11 cellular contexts compared by ENCODE assay signal in the genomic region with DNA sequence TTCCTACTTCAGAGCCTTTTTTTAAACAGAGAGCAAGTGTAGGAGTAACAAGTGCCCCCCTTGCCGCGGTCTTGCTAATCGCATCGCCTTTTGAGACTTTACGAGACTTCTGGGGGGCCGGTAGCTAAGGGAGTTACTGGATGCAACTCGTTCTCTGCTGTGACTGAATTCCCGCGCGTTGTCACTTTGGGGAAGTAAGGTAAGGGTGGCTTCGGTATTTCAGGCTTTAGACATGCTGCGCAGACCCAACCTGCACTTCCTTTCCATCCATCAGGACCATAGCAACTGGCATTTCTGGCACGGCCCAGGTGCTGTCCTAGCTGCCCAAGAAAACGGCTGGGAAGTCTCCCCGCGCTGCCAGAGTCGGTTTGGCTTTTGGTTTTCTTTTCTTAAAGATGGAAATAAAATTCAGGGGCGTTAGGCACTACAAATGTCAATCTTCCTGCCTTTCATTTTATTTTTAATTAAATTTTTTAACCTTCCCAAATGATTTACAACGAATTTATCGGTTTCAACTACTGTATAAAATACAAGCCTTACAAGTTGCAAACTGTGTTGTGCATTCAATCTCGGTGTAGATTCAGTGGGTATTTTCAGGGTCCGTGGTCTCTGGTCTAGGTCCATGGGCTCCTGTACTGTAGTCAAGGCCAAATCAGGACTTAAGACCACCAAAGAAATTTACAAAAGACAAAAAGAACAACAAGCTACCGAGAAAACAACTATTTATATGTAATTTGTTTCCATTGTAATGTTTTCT. TPM values are rescaled to one million over a fixed set of nuclear protein-coding genes. Genes with fewer than 3 reads are reported as not detected.
DNase-seq lines count a peak whose midpoint lies in the region; ATAC-seq and TF ChIP-seq lines count a peak whose summit lies in the region.
"Had no signal": no experiment of that assay in that cellular context is flagged by ENCODE, and none has a peak within 500 bp of the region (broad histone marks: within the 10 kb centered on the region; RNA-seq: fewer than 3 reads in every experiment).

No MANE protein-coding gene starts in this region.

- 0 out of 2 replicates have a peak, but pooled peaks cover 4% of the 10 kb centered on the region for H4K20me1 ChIP-seq in GM23338 (replicated peaks; ENCODE audit: insufficient read depth)

- peaks cover 24% of the 10 kb centered on the region for H3F3A ChIP-seq in GM23338 (replicated peaks; ENCODE audit: low read depth)

- peak overlapping the region; percentile 83 for H3K4me3 Mint-ChIP-seq in GM23338

- H3K9me3 ChIP-seq in ascending aorta: no peaks in the 10 kb centered on the region

- no peak overlapping the region for H3K27ac Mint-ChIP-seq in GM23338

- intact Hi-C loops in ascending aorta (cut with DNase I) (loop anchor here (5.0 kb wide), 4 partner anchors 83 to 697 kb away; partner anchors contain the start of gene SKIL), dorsolateral prefrontal cortex (cut with DNase I) (loop anchor here (5.0 to 10.0 kb wide), 3 partner anchors 435 to 795 kb away; no protein-coding TSS in a partner anchor)

- H3K9me2 ChIP-seq in GM23338 (ENCODE audit: insufficient read depth): no peaks in the 10 kb centered on the region

- no peaks in the 10 kb centered on the region for H3K79me2 ChIP-seq in GM23338 (replicated peaks; ENCODE audit: insufficient read depth)

- H3K4me3 ChIP-seq in GM23338 (peak overlapping the region; percentile 61), ascending aorta (peak overlapping the region; percentile 69 to 76), iPS-11a (ENCODE audit: low read depth, low read length) (peak overlapping the region; percentile 17), dorsolateral prefrontal cortex (peak overlapping the region in 26 of 59 donors; percentile 2 to 77 (median 68))

- DNase-seq in GM23338 (ENCODE audit: low spot score) (peak; percentile 71), ascending aorta (ENCODE audit: low spot score in 2 of 2) (no peak), retina (peak; percentile 65), dorsolateral prefrontal cortex (no peak), midbrain (lab: John Stamatoyannopoulos, UW) (no peak), NCI-H524 treated with DMSO at 0.1 percent for 48 hours (lab: John Stamatoyannopoulos, UW) (no peak)
- DNase-seq: activated T-cell treated with anti-CD3 and anti-CD28 coated beads, Interleukin-2, amount 50 U/mL, for 1 hour; NCI-H345 had no signal

- H3K27me3 ChIP-seq in GM23338 (ENCODE audit: insufficient read depth): peaks cover 84% of the 10 kb centered on the region
- no peaks in the 10 kb centered on the region for H3K27me3 ChIP-seq in ascending aorta
- peaks cover 18 to 86% (median 73%) of the 10 kb centered on the region in 45 donors for H3K27me3 ChIP-seq in dorsolateral prefrontal cortex

- H3K9me3 Mint-ChIP-seq in GM23338: peaks cover 2% of the 10 kb centered on the region; the same call in 2 of the 3 replicates

- H3K36me3 Mint-ChIP-seq in GM23338 (ENCODE audit: low read depth): no peaks in the 10 kb centered on the region

- H3K27ac ChIP-seq in GM23338 (ENCODE audit: low read depth) (no peak overlapping the region), ascending aorta (peak overlapping the region; percentile 96 to 97), dorsolateral prefrontal cortex (peak overlapping the region in 19 of 59 donors; percentile 1 to 76 (median 45))

- H3K27me3 Mint-ChIP-seq in GM23338 (ENCODE audit: insufficient read depth, low read depth, poor library complexity): peaks cover 70% of the 10 kb centered on the region

- peak overlapping the region; percentile 99 for H3K4me2 ChIP-seq in GM23338

- TF ChIP-seq CTCF in GM23338 (conservative IDR thresholded peaks at IDR 0.05; ENCODE audit: low read depth in 2 of 2) (no peak), ascending aorta (IDR thresholded peaks at IDR 0.05) (no peak), dorsolateral prefrontal cortex (IDR thresholded peaks at IDR 0.05 in 54 of 56, conservative IDR thresholded peaks at IDR 0.05 in 2 of 56; ENCODE audit: low read depth in 1 of 56, partially characterized antibody in 56 of 56) (no peak)

- no peak for ATAC-seq in GM23338
- ATAC-seq in HG02884 (IDR thresholded peaks at IDR 0.05; ENCODE audit: unreplicated experiment): no peak

- H3K4me1 ChIP-seq in GM23338 (ENCODE audit: insufficient read depth) (peaks cover 70% of the 10 kb centered on the region), ascending aorta (peaks cover 0 to 7% of the 10 kb centered on the region in 2 donors)

- H3K36me3 ChIP-seq in GM23338 (ENCODE audit: insufficient read depth): no peaks in the 10 kb centered on the region
- no peaks in the 10 kb centered on the region for H3K36me3 ChIP-seq in ascending aorta

- H3K4me1 Mint-ChIP-seq in GM23338: peaks cover 58% of the 10 kb centered on the region

- peak overlapping the region; percentile 77 for H2AFZ ChIP-seq in GM23338

TF ChIP-seq in GM23338, 12 proteins besides CTCF, POLR2A, EP300 and RAD21 (continues in another document):
- TF ChIP-seq, protein P1, sequence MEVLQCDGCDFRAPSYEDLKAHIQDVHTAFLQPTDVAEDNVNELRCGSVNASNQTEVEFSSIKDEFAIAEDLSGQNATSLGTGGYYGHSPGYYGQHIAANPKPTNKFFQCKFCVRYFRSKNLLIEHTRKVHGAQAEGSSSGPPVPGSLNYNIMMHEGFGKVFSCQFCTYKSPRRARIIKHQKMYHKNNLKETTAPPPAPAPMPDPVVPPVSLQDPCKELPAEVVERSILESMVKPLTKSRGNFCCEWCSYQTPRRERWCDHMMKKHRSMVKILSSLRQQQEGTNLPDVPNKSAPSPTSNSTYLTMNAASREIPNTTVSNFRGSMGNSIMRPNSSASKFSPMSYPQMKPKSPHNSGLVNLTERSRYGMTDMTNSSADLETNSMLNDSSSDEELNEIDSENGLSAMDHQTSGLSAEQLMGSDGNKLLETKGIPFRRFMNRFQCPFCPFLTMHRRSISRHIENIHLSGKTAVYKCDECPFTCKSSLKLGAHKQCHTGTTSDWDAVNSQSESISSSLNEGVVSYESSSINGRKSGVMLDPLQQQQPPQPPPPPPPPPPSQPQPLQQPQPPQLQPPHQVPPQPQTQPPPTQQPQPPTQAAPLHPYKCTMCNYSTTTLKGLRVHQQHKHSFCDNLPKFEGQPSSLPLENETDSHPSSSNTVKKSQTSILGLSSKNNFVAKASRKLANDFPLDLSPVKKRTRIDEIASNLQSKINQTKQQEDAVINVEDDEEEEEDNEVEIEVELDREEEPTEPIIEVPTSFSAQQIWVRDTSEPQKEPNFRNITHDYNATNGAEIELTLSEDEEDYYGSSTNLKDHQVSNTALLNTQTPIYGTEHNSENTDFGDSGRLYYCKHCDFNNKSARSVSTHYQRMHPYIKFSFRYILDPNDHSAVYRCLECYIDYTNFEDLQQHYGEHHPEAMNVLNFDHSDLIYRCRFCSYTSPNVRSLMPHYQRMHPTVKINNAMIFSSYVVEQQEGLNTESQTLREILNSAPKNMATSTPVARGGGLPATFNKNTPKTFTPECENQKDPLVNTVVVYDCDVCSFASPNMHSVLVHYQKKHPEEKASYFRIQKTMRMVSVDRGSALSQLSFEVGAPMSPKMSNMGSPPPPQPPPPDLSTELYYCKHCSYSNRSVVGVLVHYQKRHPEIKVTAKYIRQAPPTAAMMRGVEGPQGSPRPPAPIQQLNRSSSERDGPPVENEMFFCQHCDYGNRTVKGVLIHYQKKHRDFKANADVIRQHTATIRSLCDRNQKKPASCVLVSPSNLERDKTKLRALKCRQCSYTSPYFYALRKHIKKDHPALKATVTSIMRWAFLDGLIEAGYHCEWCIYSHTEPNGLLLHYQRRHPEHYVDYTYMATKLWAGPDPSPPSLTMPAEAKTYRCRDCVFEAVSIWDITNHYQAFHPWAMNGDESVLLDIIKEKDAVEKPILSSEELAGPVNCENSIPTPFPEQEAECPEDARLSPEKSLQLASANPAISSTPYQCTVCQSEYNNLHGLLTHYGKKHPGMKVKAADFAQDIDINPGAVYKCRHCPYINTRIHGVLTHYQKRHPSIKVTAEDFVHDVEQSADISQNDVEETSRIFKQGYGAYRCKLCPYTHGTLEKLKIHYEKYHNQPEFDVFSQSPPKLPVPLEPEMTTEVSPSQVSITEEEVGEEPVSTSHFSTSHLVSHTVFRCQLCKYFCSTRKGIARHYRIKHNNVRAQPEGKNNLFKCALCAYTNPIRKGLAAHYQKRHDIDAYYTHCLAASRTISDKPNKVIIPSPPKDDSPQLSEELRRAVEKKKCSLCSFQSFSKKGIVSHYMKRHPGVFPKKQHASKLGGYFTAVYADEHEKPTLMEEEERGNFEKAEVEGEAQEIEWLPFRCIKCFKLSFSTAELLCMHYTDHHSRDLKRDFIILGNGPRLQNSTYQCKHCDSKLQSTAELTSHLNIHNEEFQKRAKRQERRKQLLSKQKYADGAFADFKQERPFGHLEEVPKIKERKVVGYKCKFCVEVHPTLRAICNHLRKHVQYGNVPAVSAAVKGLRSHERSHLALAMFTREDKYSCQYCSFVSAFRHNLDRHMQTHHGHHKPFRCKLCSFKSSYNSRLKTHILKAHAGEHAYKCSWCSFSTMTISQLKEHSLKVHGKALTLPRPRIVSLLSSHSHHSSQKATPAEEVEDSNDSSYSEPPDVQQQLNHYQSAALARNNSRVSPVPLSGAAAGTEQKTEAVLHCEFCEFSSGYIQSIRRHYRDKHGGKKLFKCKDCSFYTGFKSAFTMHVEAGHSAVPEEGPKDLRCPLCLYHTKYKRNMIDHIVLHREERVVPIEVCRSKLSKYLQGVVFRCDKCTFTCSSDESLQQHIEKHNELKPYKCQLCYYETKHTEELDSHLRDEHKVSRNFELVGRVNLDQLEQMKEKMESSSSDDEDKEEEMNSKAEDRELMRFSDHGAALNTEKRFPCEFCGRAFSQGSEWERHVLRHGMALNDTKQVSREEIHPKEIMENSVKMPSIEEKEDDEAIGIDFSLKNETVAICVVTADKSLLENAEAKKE (CRISPR knock-in tag; IDR thresholded peaks at IDR 0.05): no peak
- no peak for TF ChIP-seq ZNF331 (CRISPR knock-in tag; IDR thresholded peaks at IDR 0.05; ENCODE audit: low read depth)

RNA-seq across cellular contexts. Expression of gene MECOM, which starts 3.5 kb away (rescaled TPM):
- total RNA-seq in GM23338 (2014; rRNA removed; shearing (Covaris generic)): 1.1 and 2.7 TPM in 2 replicates
- 0.14 and 0.15 TPM in 2 replicates for polyA plus RNA-seq in GM23338 (2016; fragmentation: Nextera tagmentation; extraction: Ambion mirVana)
- 38.6 TPM for total RNA-seq in ascending aorta
- total RNA-seq in dorsolateral prefrontal cortex: 10 to 100 TPM in 51 of 120 experiments, 1 to 10 TPM in 69; 4.0 to 25.0 (median 9.4) TPM
- total RNA-seq: T-helper 1 cell treated with Interleukin-12 subunit alpha and Interleukin-12 subunit beta and Interleukin-4 antibody, amounts not matched to agents 30 ng/mL and 1 ng/mL, for 36 hours had no signal

Comparison
In these comparisons a context has a peak if more than half of its experiments do, and no peak if none do; other contexts are left out.
1. DNase-seq: peak in GM23338 (single experiment) and retina (single experiment); none in ascending aorta (0 of 2), dorsolateral prefrontal cortex (0 of 10), midbrain (single experiment) and NCI-H524 treated with DMSO at 0.1 percent for 48 hours (single experiment).